Comparison of ENCODE assay signal across 7 cellular contexts in the genomic region with DNA sequence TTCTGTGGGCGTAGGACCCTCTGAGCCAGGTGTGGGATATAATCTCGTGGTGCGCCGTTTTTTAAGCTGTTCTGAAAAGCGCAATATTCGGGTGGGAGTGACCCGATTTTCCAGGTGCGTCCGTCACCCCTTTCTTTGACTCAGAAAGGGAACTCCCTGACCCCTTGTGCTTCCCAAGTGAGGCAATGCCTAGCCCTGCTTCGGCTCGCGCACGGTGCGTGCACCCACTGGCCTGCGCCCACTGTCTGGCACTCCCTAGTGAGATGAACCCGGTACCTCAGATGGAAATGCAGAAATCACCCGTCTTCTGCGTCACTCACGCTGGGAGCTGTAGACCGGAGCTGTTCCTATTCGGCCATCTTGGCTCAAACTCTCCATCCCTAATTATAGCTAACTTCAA.
DNase-seq lines count a peak whose midpoint lies in the region; ATAC-seq, FAIRE-seq and TF ChIP-seq lines count a peak whose summit lies in the region.
"Not testable (repeated sequence)": the region's sequence is repeated elsewhere in the genome, so short reads cannot be mapped to it uniquely, and the experiment has no call there.

No MANE protein-coding gene starts in this region.

- peak in 1 of 2 experiments; percentile 36; a peak in 1 of 6 replicates for ATAC-seq in A549
- ATAC-seq in IMR-90 (ENCODE audit: low read depth), result not testable (repeated sequence)

- not testable (repeated sequence) for H3K18ac ChIP-seq in IMR-90 (ENCODE audit: low read depth, low read length)

- H2AFZ ChIP-seq in IMR-90 (replicated peaks; ENCODE audit: low read length, poor library complexity), result not testable (repeated sequence)
- H2AFZ ChIP-seq in PC-9, result peak overlapping the region; percentile 67; the same call in 1 of the 2 replicates

- H3K9me3 ChIP-seq in A549; IMR-90 (ENCODE audit: control insufficient read depth, insufficient read depth, low read length); breast epithelium; skeletal muscle satellite cell (replicated peaks; ENCODE audit: low read length): not testable (repeated sequence)
- H3K9me3 ChIP-seq in PC-9 (ENCODE audit: insufficient read depth, low read depth), result peaks cover 19% of the 10 kb centered on the region; the same call in 1 of the 2 replicates

- H3K9me2 ChIP-seq in PC-9 (ENCODE audit: insufficient read depth), result not testable (repeated sequence)

- peak overlapping the region; percentile 28 for H3K4me3 ChIP-seq in A549
- 0 out of 2 replicates have a peak overlapping the region, but pooled peaks have one; percentile 16 for H3K4me3 ChIP-seq in IMR-90 (ENCODE audit: insufficient read depth, low read depth, low read length)
- peak overlapping the region; percentile 50 for H3K4me3 ChIP-seq in PC-9
- peak overlapping the region in 2 of 3 donors; percentile 5 to 24 for H3K4me3 ChIP-seq in breast epithelium
- H3K4me3 ChIP-seq in epithelial cell of esophagus (ENCODE audit: low read length), result peak overlapping the region; percentile 8
- H3K4me3 ChIP-seq in skeletal muscle satellite cell (ENCODE audit: low read length), result peak overlapping the region; percentile 57

- CTCF ChIA-PET in A549 (lab: Yijun Ruan, JAX); IMR-90 (lab: Yijun Ruan, JAX); PC-9 (lab: Charles Lee): not testable (repeated sequence)

- H2BK120ac ChIP-seq in IMR-90 (ENCODE audit: low read depth, low read length), result not testable (repeated sequence)

- not testable (repeated sequence) for H3K14ac ChIP-seq in IMR-90 (replicated peaks; ENCODE audit: low read depth, low read length)

- not testable (repeated sequence) for H3K56ac ChIP-seq in IMR-90 (ENCODE audit: extremely low read depth, insufficient read depth, low read length)

- H3K9me1 ChIP-seq in IMR-90 (ENCODE audit: insufficient read depth, low read length), result not testable (repeated sequence)

- H3K27ac ChIP-seq in A549, result peak overlapping the region; percentile 51 to 63; a peak in 5 of 6 replicates
- not testable (repeated sequence) for H3K27ac ChIP-seq in IMR-90 (ENCODE audit: insufficient read depth, low read length); PC-9; breast epithelium

- not testable (repeated sequence) for DNase-seq in A549 (ENCODE audit: low read depth in 1 of 2, low spot score in 1 of 2); IMR-90; PC-9; breast epithelium (ENCODE audit: low spot score in 2 of 2); epithelial cell of esophagus (ENCODE audit: low read depth)

- POLR2A ChIA-PET in A549 (lab: Yijun Ruan, JAX); IMR-90 (lab: Charles Lee; ENCODE audit: unreplicated experiment); PC-9 (lab: Charles Lee; ENCODE audit: unreplicated experiment): not testable (repeated sequence)

- H3K4me2 ChIP-seq in A549 (peak overlapping the region; percentile 62), IMR-90 (ENCODE audit: low read depth, low read length) (peak overlapping the region; percentile 72; the same call in 1 of the 2 replicates), PC-9 (peak overlapping the region; percentile 61), skeletal muscle satellite cell (ENCODE audit: low read length) (peak overlapping the region; percentile 72)

- in situ Hi-C loops in IMR-90 (cut with MboI; ENCODE audit: low sequenced_read_pairs), result not testable (repeated sequence)

- TF ChIP-seq EP300 in A549 (IDR thresholded peaks at IDR 0.05), result not testable (repeated sequence)

- not testable (repeated sequence) for TF ChIP-seq CTCF in A549 (IDR thresholded peaks at IDR 0.05); IMR-90 (conservative IDR thresholded peaks at IDR 0.05; ENCODE audit: low read depth, low read length); PC-9 (conservative IDR thresholded peaks at IDR 0.05); breast epithelium (IDR thresholded peaks at IDR 0.05); epithelial cell of esophagus (IDR thresholded peaks at IDR 0.05; ENCODE audit: insufficient read depth, low read depth, low read length, missing control alignments); nephron (IDR thresholded peaks at IDR 0.05; ENCODE audit: unreplicated experiment in 3 of 3)

- BruUV-seq in IMR-90 (replicated peaks; lab: Mats Ljungman, UMichigan); PC-9 (replicated peaks; lab: Mats Ljungman, UMichigan): not testable (repeated sequence)

- FAIRE-seq in A549 (lab: Jason Lieb, UNC), result not testable (repeated sequence)

- not testable (repeated sequence) for H3K36me3 Mint-ChIP-seq in nephron (ENCODE audit: low read depth)

- H3K4me3 Mint-ChIP-seq in nephron, result peak overlapping the region in 2 of 3 experiments; percentile 48 to 61

- not testable (repeated sequence) for TF ChIP-seq RAD21 in A549 (conservative IDR thresholded peaks at IDR 0.05 in 1 of 2, IDR thresholded peaks at IDR 0.05 in 1 of 2); IMR-90 (IDR thresholded peaks at IDR 0.05; ENCODE audit: low read length)

- not testable (repeated sequence) for H3K4me1 Mint-ChIP-seq in nephron

- H2AK5ac ChIP-seq in IMR-90 (ENCODE audit: low read depth, low read length), result not testable (repeated sequence)

- TF ChIP-seq POLR2A in A549 (IDR thresholded peaks at IDR 0.05; ENCODE audit: low read length); IMR-90 (IDR thresholded peaks at IDR 0.05; ENCODE audit: low read depth, low read length); breast epithelium (IDR thresholded peaks at IDR 0.05): not testable (repeated sequence)

- not testable (repeated sequence) for H4K5ac ChIP-seq in IMR-90 (ENCODE audit: low read depth, low read length)

- H4K91ac ChIP-seq in IMR-90 (ENCODE audit: insufficient read depth, low read depth, low read length), result not testable (repeated sequence)

- peaks cover 21% of the 10 kb centered on the region for H3F3A ChIP-seq in PC-9 (ENCODE audit: insufficient read depth, low read depth)

- H3K27ac Mint-ChIP-seq in nephron, result peak overlapping the region; percentile 94 to 98 (median 95)

- not testable (repeated sequence) for H3K79me1 ChIP-seq in IMR-90 (ENCODE audit: low read depth in 1 of 2, low read length in 2 of 2)

- intact Hi-C loops in IMR-90 (cut with micrococcal nuclease); PC-9 (cut with micrococcal nuclease; ENCODE audit: unreplicated experiment); breast epithelium (cut with DNase I; ENCODE audit: low total_unique reads): not testable (repeated sequence)

- not testable (repeated sequence) for H3K27me3 Mint-ChIP-seq in nephron (ENCODE audit: low read depth)

- not testable (repeated sequence) for H3K79me2 ChIP-seq in PC-9 (ENCODE audit: low read depth)

- not testable (repeated sequence) for H3K27me3 ChIP-seq in IMR-90 (ENCODE audit: control insufficient read depth, insufficient read depth, low read length); PC-9 (ENCODE audit: insufficient read depth, low read depth); breast epithelium; skeletal muscle satellite cell (ENCODE audit: control insufficient read depth, insufficient read depth, low read length)

- WGBS in A549 (ENCODE audit: missing lambda C conversion rate), result 55% methylated on average over 21 of the region's 21 CpGs
- WGBS in IMR-90 (ENCODE audit: extremely low coverage in 2 of 2, insufficient read length in 1 of 2), 2 experiments, result no CpG with 5 or more reads among the region's 21 CpGs

- not testable (repeated sequence) for H4K20me1 ChIP-seq in IMR-90 (ENCODE audit: insufficient read depth, low read length); PC-9 (ENCODE audit: insufficient read depth)

- not testable (repeated sequence) for H3K9me3 Mint-ChIP-seq in nephron

- H2BK20ac ChIP-seq in IMR-90 (ENCODE audit: low read depth, low read length), result not testable (repeated sequence)

- H3K4ac ChIP-seq in IMR-90 (ENCODE audit: low read depth, low read length), result not testable (repeated sequence)

- not testable (repeated sequence) for H3K23ac ChIP-seq in IMR-90 (ENCODE audit: low read depth, low read length)

- H3K4me1 ChIP-seq in A549 (peaks cover 14% of the 10 kb centered on the region), PC-9 (replicated peaks; ENCODE audit: insufficient read depth) (peaks cover 28% of the 10 kb centered on the region), skeletal muscle satellite cell (ENCODE audit: control insufficient read depth, insufficient read depth, low read length) (peaks cover 13% of the 10 kb centered on the region)
- not testable (repeated sequence) for H3K4me1 ChIP-seq in IMR-90 (ENCODE audit: control insufficient read depth, insufficient read depth, low read length); breast epithelium

- H2AK9ac ChIP-seq in IMR-90 (replicated peaks; ENCODE audit: low read depth, low read length, poor library complexity), result not testable (repeated sequence)

- H2BK5ac ChIP-seq in IMR-90 (ENCODE audit: low read depth, low read length, poor library complexity, severe bottlenecking), result not testable (repeated sequence)

- not testable (repeated sequence) for H3K9ac ChIP-seq in IMR-90 (ENCODE audit: low read depth, low read length)
- peak overlapping the region; percentile 60 for H3K9ac ChIP-seq in skeletal muscle satellite cell (ENCODE audit: low read depth, low read length)

- not testable (repeated sequence) for H4K8ac ChIP-seq in IMR-90 (ENCODE audit: low read depth in 2 of 2, low read length in 2 of 2)

- dilution Hi-C loops in IMR-90 (cut with HindIII; ENCODE audit: low sequenced_read_pairs, unreplicated experiment), result not testable (repeated sequence)

- H2BK15ac ChIP-seq in IMR-90 (ENCODE audit: low read depth, low read length), result not testable (repeated sequence)

- H3K36me3 ChIP-seq in IMR-90 (ENCODE audit: control insufficient read depth, insufficient read depth, low read length); PC-9 (ENCODE audit: low read depth); breast epithelium; skeletal muscle satellite cell (ENCODE audit: insufficient read depth, low read length): not testable (repeated sequence)
